Comparison of ENCODE assay signal across 2 cellular contexts in the genomic region with DNA sequence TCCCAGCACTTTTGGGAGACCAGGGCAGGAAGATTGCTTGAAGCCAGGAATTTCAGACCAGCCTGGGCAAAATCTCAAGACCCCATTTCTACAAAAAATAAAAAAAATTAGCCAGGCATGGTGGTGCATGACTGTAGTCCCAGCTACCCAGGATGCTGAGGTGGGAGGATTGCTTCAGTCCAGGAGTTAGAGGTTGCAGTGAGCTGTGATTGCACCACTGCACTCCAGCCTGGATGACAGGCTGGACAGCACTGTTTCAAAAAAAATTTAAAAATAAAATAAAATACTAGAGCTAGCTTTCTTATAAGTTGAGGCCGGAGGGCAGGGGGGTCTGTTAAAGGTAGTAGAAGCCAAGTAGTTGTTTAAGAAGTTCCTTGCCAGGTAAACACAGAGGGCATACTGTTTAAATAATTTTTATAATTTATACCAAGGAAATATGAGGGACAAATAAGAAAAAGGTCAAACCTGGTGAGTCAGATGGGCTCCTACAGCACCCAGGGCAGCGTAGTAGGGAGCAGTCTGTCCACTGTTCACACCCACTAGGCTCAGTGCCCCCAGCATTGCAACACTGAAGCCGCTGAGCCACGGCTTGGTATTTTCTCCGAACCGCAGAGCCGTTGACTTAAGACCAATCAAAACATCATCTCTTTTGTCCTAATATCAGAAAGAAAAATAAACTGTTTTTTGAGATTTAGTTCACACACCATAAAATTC.
TF ChIP-seq lines count a peak whose summit lies in the region.

No MANE protein-coding gene starts in this region.

TF ChIP-seq in A549, 52 proteins besides CTCF, POLR2A, EP300 and RAD21:
- TF ChIP-seq CEBPB (IDR thresholded peaks at IDR 0.05) (peak; percentile 71 to 90), CHD2 (IDR thresholded peaks at IDR 0.05; ENCODE audit: low read length, partially characterized antibody) (no peak), JUNB (IDR thresholded peaks at IDR 0.05) (peak; percentile 56), BCL3 (IDR thresholded peaks at IDR 0.05) (0 out of 3 replicates have a peak, but pooled peaks have one; percentile 31), JUN (IDR thresholded peaks at IDR 0.05) (peak; percentile 46 to 62; a peak in 3 of 5 replicates), FOSB (CRISPR knock-in tag; IDR thresholded peaks at IDR 0.05) (no peak), EHF (CRISPR knock-in tag; IDR thresholded peaks at IDR 0.05) (no peak), ZNF302 (CRISPR knock-in tag; IDR thresholded peaks at IDR 0.05) (no peak), KDM1A (IDR thresholded peaks at IDR 0.05; ENCODE audit: low read depth) (no peak), FOSL2 (IDR thresholded peaks at IDR 0.05) (peak; percentile 49; the same call in 1 of the 2 replicates), FOSL2 (CRISPR knock-in tag; IDR thresholded peaks at IDR 0.05) (peak; percentile 66), GATA3 (IDR thresholded peaks at IDR 0.05; ENCODE audit: borderline replicate concordance) (peak; percentile 59; the same call in 1 of the 2 replicates), ZFP36 (IDR thresholded peaks at IDR 0.05; ENCODE audit: borderline replicate concordance, partially characterized antibody) (no peak), HOXB13 (CRISPR knock-in tag; IDR thresholded peaks at IDR 0.05; ENCODE audit: low read depth) (no peak), MAFK (IDR thresholded peaks at IDR 0.05; ENCODE audit: partially characterized antibody) (no peak), MAX (IDR thresholded peaks at IDR 0.05) (no peak)
- TF ChIP-seq, protein P1, sequence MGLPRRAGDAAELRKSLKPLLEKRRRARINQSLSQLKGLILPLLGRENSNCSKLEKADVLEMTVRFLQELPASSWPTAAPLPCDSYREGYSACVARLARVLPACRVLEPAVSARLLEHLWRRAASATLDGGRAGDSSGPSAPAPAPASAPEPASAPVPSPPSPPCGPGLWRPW (IDR thresholded peaks at IDR 0.05) = 0 out of 2 replicates have a peak, but pooled peaks have one; percentile 9

TF ChIP-seq in IMR-90, 13 proteins besides CTCF, POLR2A, EP300 and RAD21:
- TF ChIP-seq MXI1 (IDR thresholded peaks at IDR 0.05; ENCODE audit: borderline replicate concordance, low read depth, low read length) (no peak), MAZ (IDR thresholded peaks at IDR 0.05; ENCODE audit: borderline replicate concordance, low read depth, low read length) (peak; percentile 47; the same call in 1 of the 2 replicates), CEBPB (IDR thresholded peaks at IDR 0.05; ENCODE audit: low read depth, low read length) (peak; percentile 94)
